ENCODE assay signal across 2 cellular contexts in genomic region chr11:2190670-2191471, GRCh38.
TF ChIP-seq lines count a peak whose summit lies in the region.

No MANE protein-coding gene starts in this region.

TF ChIP-seq in SK-N-SH, 30 proteins besides CTCF, POLR2A, EP300 and RAD21 (continued from another document):
- no peak for TF ChIP-seq REST (IDR thresholded peaks at IDR 0.05; ENCODE audit: low read depth, low read length)
- TF ChIP-seq GATA2 (CRISPR knock-in tag; IDR thresholded peaks at IDR 0.05) = peak; percentile 97
- no peak for TF ChIP-seq NRF1 (IDR thresholded peaks at IDR 0.05; ENCODE audit: low read depth, low read length)
- peak; percentile 91 for TF ChIP-seq FOXJ3 (CRISPR knock-in tag; IDR thresholded peaks at IDR 0.05)
- TF ChIP-seq MXI1 (IDR thresholded peaks at IDR 0.05; ENCODE audit: low read depth, low read length) = peak; percentile 79; the same call in 1 of the 2 replicates
- TF ChIP-seq CHD2 (IDR thresholded peaks at IDR 0.05; ENCODE audit: low read length, partially characterized antibody) = peak; percentile 29
TF ChIP-seq in SK-N-SH: peak in this region for 4.

TF ChIP-seq in SK-N-SH treated with all-trans-retinoic acid at 6 μM for 48 hours, 23 proteins besides CTCF, POLR2A, EP300 and RAD21 (continued from another document):
- TF ChIP-seq CREB5 (CRISPR knock-in tag; IDR thresholded peaks at IDR 0.05; ENCODE audit: low read depth) (no peak), ZC3H10 (CRISPR knock-in tag; IDR thresholded peaks at IDR 0.05) (no peak), CSDC2 (CRISPR knock-in tag; IDR thresholded peaks at IDR 0.05) (no peak), SNAI2 (CRISPR knock-in tag; IDR thresholded peaks at IDR 0.05) (no peak), TSHZ2 (CRISPR knock-in tag; IDR thresholded peaks at IDR 0.05) (no peak), ZFP30 (CRISPR knock-in tag; IDR thresholded peaks at IDR 0.05) (no peak), PPARA (CRISPR knock-in tag; IDR thresholded peaks at IDR 0.05; ENCODE audit: borderline replicate concordance) (no peak), ZNF565 (CRISPR knock-in tag; conservative IDR thresholded peaks at IDR 0.05; ENCODE audit: low read depth) (no peak), RARB (CRISPR knock-in tag; IDR thresholded peaks at IDR 0.05) (no peak), ISL1 (CRISPR knock-in tag; IDR thresholded peaks at IDR 0.05) (no peak), ESRRG (CRISPR knock-in tag; IDR thresholded peaks at IDR 0.05) (no peak)
